16 cellular contexts compared by ENCODE assay signal in genomic region chr11:44877908-44878459, GRCh38.
DNase-seq lines count a peak whose midpoint lies in the region; ATAC-seq and TF ChIP-seq lines count a peak whose summit lies in the region.
"Had no signal": no experiment of that assay in that cellular context is flagged by ENCODE, and none has a peak within 500 bp of the region (broad histone marks: within the 10 kb centered on the region; RNA-seq: fewer than 3 reads in every experiment).

No MANE protein-coding gene starts in this region.

- WGBS in ovary, 3 donors = 8 to 11% (median 8%) methylated on average over 18 of the region's 18 CpGs

- H3K27me3 ChIP-seq in ovary = no peaks in the 10 kb centered on the region

- TF ChIP-seq EP300 in ovary (IDR thresholded peaks at IDR 0.05) = no peak

- no peak for ATAC-seq in GM18867 (IDR thresholded peaks at IDR 0.05; ENCODE audit: unreplicated experiment)
- ATAC-seq: left ventricle myocardium superior, natural killer cell had no signal

- peak; percentile 33 for DNase-seq in DMS 273 (lab: John Stamatoyannopoulos, UW; ENCODE audit: unreplicated experiment)
- DNase-seq in DMS 273 treated with DMSO at 0.1 percent for 48 hours (lab: John Stamatoyannopoulos, UW) = no peak
- peak; percentile 88 to 89 for DNase-seq in NCI-H2081 (lab: John Stamatoyannopoulos, UW)
- DNase-seq in coronary artery (ENCODE audit: low spot score) = no peak
- peak in 3 of 5 donors; percentile 35 to 62 (median 45) for DNase-seq in ovary
- no peak for DNase-seq in stimulated activated naive CD4-positive, alpha-beta T cell treated with Interleukin-2 at 50 U/mL for 16 hours (lab: John Stamatoyannopoulos, UW)
- no peak for DNase-seq in D341Med (ENCODE audit: low spot score)
- DNase-seq: activated CD8-positive, alpha-beta memory T cell treated with anti-CD3 and anti-CD28 coated beads for 24 hours; activated naive CD4-positive, alpha-beta T cell treated with anti-CD3 and anti-CD28 coated beads, Interleukin-2, amount 10 ng/mL, durations not matched to agents 7 days and 5 days; left ventricle myocardium superior; natural killer cell; NK-92 treated with Interleukin-12 subunit alpha and Interleukin-12 subunit beta, amount 100 ng/mL, for 24 hours; SIG-M5; small intestine had no signal

- no peaks in the 10 kb centered on the region for H3K4me1 ChIP-seq in ovary (ENCODE audit: insufficient read depth)

- no peaks in the 10 kb centered on the region for H3K36me3 ChIP-seq in ovary

- no peak for TF ChIP-seq CTCF in coronary artery (IDR thresholded peaks at IDR 0.05)
- no peak for TF ChIP-seq CTCF in ovary (IDR thresholded peaks at IDR 0.05)

- H3K4me3 ChIP-seq in coronary artery = peak overlapping the region; percentile 15
- H3K4me3 ChIP-seq in ovary = no peak overlapping the region

- H3K27ac ChIP-seq in coronary artery = no peak overlapping the region
- no peak overlapping the region for H3K27ac ChIP-seq in ovary
- H3K27ac ChIP-seq: 22Rv1 had no signal

- H3K9me3 ChIP-seq in ovary = no peaks in the 10 kb centered on the region

- intact Hi-C loops in ovary (cut with DNase I) = no loop called here

- TF ChIP-seq POLR2A in ovary (IDR thresholded peaks at IDR 0.05) = no peak

Comparison
In these comparisons a context has a peak if more than half of its experiments do, and no peak if none do; other contexts are left out.
1. DNase-seq: peak in DMS 273 (single experiment), NCI-H2081 (2 of 2) and ovary (3 of 5); none in DMS 273 treated with DMSO at 0.1 percent for 48 hours (single experiment), coronary artery (single experiment), stimulated activated naive CD4-positive, alpha-beta T cell treated with Interleukin-2 at 50 U/mL for 16 hours (single experiment) and D341Med (single experiment).